In genomic region chr6:169487579-169488205, GRCh38 we compare ENCODE assay signal across 12 cellular contexts.
DNase-seq lines count a peak whose midpoint lies in the region; ATAC-seq and TF ChIP-seq lines count a peak whose summit lies in the region.
"Had no signal": no experiment of that assay in that cellular context is flagged by ENCODE, and none has a peak within 500 bp of the region (broad histone marks: within the 10 kb centered on the region; RNA-seq: fewer than 3 reads in every experiment).

No MANE protein-coding gene starts in this region.

- ATAC-seq in GM21528 (IDR thresholded peaks at IDR 0.05; ENCODE audit: low FRiP score, unreplicated experiment): no peak
- ATAC-seq in HG03025 (IDR thresholded peaks at IDR 0.05; ENCODE audit: low FRiP score, unreplicated experiment): no peak
- ATAC-seq in aorta (ENCODE audit: low FRiP score): no peak
- ATAC-seq: naive thymus-derived CD4-positive, alpha-beta T cell had no signal

- H3K4me3 ChIP-seq in BE2C (ENCODE audit: low read depth, low read length) (no peak overlapping the region), epithelial cell of esophagus (ENCODE audit: low read length) (no peak overlapping the region), aorta (ENCODE audit: low read length in 2 of 2) (no peak overlapping the region)

- H3K36me3 Mint-ChIP-seq in mesothelial cell of epicardium: peaks cover 2% of the 10 kb centered on the region

- H3K9me3 Mint-ChIP-seq in mesothelial cell of epicardium: peaks cover 31% of the 10 kb centered on the region

- no peak overlapping the region for H3K27ac ChIP-seq in aorta (ENCODE audit: low read depth in 1 of 2, low read length in 2 of 2)

- H3K27me3 Mint-ChIP-seq in mesothelial cell of epicardium (ENCODE audit: low read depth): no peaks in the 10 kb centered on the region
- H3K27me3 Mint-ChIP-seq: activated CD4-positive, alpha-beta memory T cell treated with anti-CD3 and anti-CD28 coated beads for 36 hours; naive thymus-derived CD4-positive, alpha-beta T cell had no signal

- 3 to 14% methylated on average over 1 of the region's 1 CpG for WGBS in aorta, 2 donors

- DNase-seq in BE2C: no peak
- DNase-seq in NCI-H146 treated with DMSO at 0.1 percent for 48 hours (lab: John Stamatoyannopoulos, UW; ENCODE audit: unreplicated experiment): peak; percentile 8
- DNase-seq in epithelial cell of esophagus (ENCODE audit: low read depth): no peak
- no peak for DNase-seq in mesothelial cell of epicardium (ENCODE audit: low spot score in 2 of 2, unreplicated experiment in 2 of 2)
- DNase-seq in aorta: no peak
- no peak for DNase-seq in NCI-H1930 (lab: John Stamatoyannopoulos, UW)
- DNase-seq: activated CD4-positive, alpha-beta memory T cell treated with anti-CD3 and anti-CD28 coated beads for 36 hours; activated naive CD4-positive, alpha-beta T cell; naive thymus-derived CD4-positive, alpha-beta T cell; NCI-H82 had no signal

- H3K4me3 Mint-ChIP-seq in mesothelial cell of epicardium: no peak overlapping the region
- H3K4me3 Mint-ChIP-seq: activated CD4-positive, alpha-beta memory T cell treated with anti-CD3 and anti-CD28 coated beads for 36 hours; naive thymus-derived CD4-positive, alpha-beta T cell had no signal

- intact Hi-C loops in aorta (cut with DNase I): no loop called here

- peak overlapping the region; percentile 21 for H3K27ac Mint-ChIP-seq in mesothelial cell of epicardium
- H3K27ac Mint-ChIP-seq: activated CD4-positive, alpha-beta memory T cell treated with anti-CD3 and anti-CD28 coated beads for 36 hours; naive thymus-derived CD4-positive, alpha-beta T cell had no signal

- peaks cover 21% of the 10 kb centered on the region for H3K4me1 Mint-ChIP-seq in mesothelial cell of epicardium
- H3K4me1 Mint-ChIP-seq: naive thymus-derived CD4-positive, alpha-beta T cell had no signal

- no peaks in the 10 kb centered on the region for H3K4me1 ChIP-seq in BE2C
- peaks cover 4 to 7% of the 10 kb centered on the region in 2 donors for H3K4me1 ChIP-seq in aorta (ENCODE audit: control insufficient read depth in 1 of 2, insufficient read depth in 2 of 2, low read length in 2 of 2)

- 0 out of 2 replicates have a peak, but pooled peaks have one; percentile 3 for TF ChIP-seq CTCF in BE2C (IDR thresholded peaks at IDR 0.05; ENCODE audit: low read depth, low read length)
- peak; percentile 7 for TF ChIP-seq CTCF in epithelial cell of esophagus (IDR thresholded peaks at IDR 0.05; ENCODE audit: insufficient read depth, low read depth, low read length, missing control alignments)
- no peak for TF ChIP-seq CTCF in mesothelial cell of epicardium (IDR thresholded peaks at IDR 0.05; ENCODE audit: unreplicated experiment)

- H3K9me3 ChIP-seq in BE2C: no peaks in the 10 kb centered on the region
- H3K9me3 ChIP-seq in aorta (ENCODE audit: control insufficient read depth, low read length): no peaks in the 10 kb centered on the region

- H3K27me3 ChIP-seq in BE2C: no peaks in the 10 kb centered on the region
- H3K27me3 ChIP-seq in aorta (ENCODE audit: control insufficient read depth in 1 of 2, insufficient read depth in 2 of 2, low read length in 1 of 2): no peaks in the 10 kb centered on the region

- no peaks in the 10 kb centered on the region for H3K36me3 ChIP-seq in BE2C
- H3K36me3 ChIP-seq in aorta (ENCODE audit: control insufficient read depth in 1 of 2, insufficient read depth in 2 of 2, low read length in 1 of 2): no peaks in the 10 kb centered on the region
